In genomic region chr10:108346066-108346465, GRCh38 we compare ENCODE assay signal across 22 cellular contexts.
"Had no signal": no experiment of that assay in that cellular context is flagged by ENCODE, and none has a peak within 500 bp of the region (broad histone marks: within the 10 kb centered on the region; RNA-seq: fewer than 3 reads in every experiment).

No MANE protein-coding gene starts in this region.

- H3K27ac Mint-ChIP-seq: stimulated activated effector memory CD8-positive, alpha-beta T cell treated with anti-CD3 and anti-CD28 coated beads, Interleukin-12 subunit alpha, Interleukin-12 subunit beta, amount 100 ng/mL, for 72 hours; stimulated activated memory B cell treated with anti-CD40 and anti-IgM and Interleukin-4, amounts not matched to agents 10 μg/mL and 1 μg/mL and 100 μg/mL, for 72 hours; stimulated activated naive B cell treated with anti-CD40 and anti-IgM and Interleukin-4, amounts not matched to agents 10 μg/mL and 1 μg/mL and 100 μg/mL, for 72 hours; stimulated activated naive CD8-positive, alpha-beta T cell treated with anti-CD3 and anti-CD28 coated beads, Interleukin-15, amount 100 ng/mL, for 72 hours; stimulated activated naive CD8-positive, alpha-beta T cell treated with anti-CD3 and anti-CD28 coated beads, Interleukin-15, Interleukin-2, amounts not matched to agents 100 ng/mL and 50 ng/mL, for 24 hours; type B pancreatic cell had no signal

- H3K27me3 Mint-ChIP-seq: stimulated activated memory B cell treated with anti-CD40 and anti-IgM and Interleukin-4, amounts not matched to agents 10 μg/mL and 1 μg/mL and 100 μg/mL, for 72 hours; stimulated activated naive B cell treated with anti-CD40 and anti-IgM and Interleukin-4, amounts not matched to agents 10 μg/mL and 1 μg/mL and 100 μg/mL, for 72 hours; stimulated activated naive CD8-positive, alpha-beta T cell treated with anti-CD3 and anti-CD28 coated beads, Interleukin-15, amount 100 ng/mL, for 72 hours; stimulated activated naive CD8-positive, alpha-beta T cell treated with anti-CD3 and anti-CD28 coated beads, Interleukin-15, Interleukin-2, amounts not matched to agents 100 ng/mL and 50 ng/mL, for 24 hours; type B pancreatic cell had no signal

- H3K4me1 Mint-ChIP-seq: stimulated activated effector memory CD8-positive, alpha-beta T cell treated with anti-CD3 and anti-CD28 coated beads, Interleukin-12 subunit alpha, Interleukin-12 subunit beta, amount 100 ng/mL, for 72 hours; stimulated activated memory B cell treated with anti-CD40 and anti-IgM and Interleukin-4, amounts not matched to agents 10 μg/mL and 1 μg/mL and 100 μg/mL, for 72 hours; stimulated activated naive B cell treated with anti-CD40 and anti-IgM and Interleukin-4, amounts not matched to agents 10 μg/mL and 1 μg/mL and 100 μg/mL, for 72 hours; stimulated activated naive CD8-positive, alpha-beta T cell treated with anti-CD3 and anti-CD28 coated beads, Interleukin-15, amount 100 ng/mL, for 72 hours had no signal

- H3K4me3 Mint-ChIP-seq: stimulated activated effector memory CD8-positive, alpha-beta T cell treated with anti-CD3 and anti-CD28 coated beads, Interleukin-12 subunit alpha, Interleukin-12 subunit beta, amount 100 ng/mL, for 72 hours; stimulated activated memory B cell treated with anti-CD40 and anti-IgM and Interleukin-4, amounts not matched to agents 10 μg/mL and 1 μg/mL and 100 μg/mL, for 72 hours; stimulated activated naive B cell treated with anti-CD40 and anti-IgM and Interleukin-4, amounts not matched to agents 10 μg/mL and 1 μg/mL and 100 μg/mL, for 72 hours; stimulated activated naive CD8-positive, alpha-beta T cell treated with anti-CD3 and anti-CD28 coated beads, Interleukin-15, amount 100 ng/mL, for 72 hours; stimulated activated naive CD8-positive, alpha-beta T cell treated with anti-CD3 and anti-CD28 coated beads, Interleukin-15, Interleukin-2, amounts not matched to agents 100 ng/mL and 50 ng/mL, for 24 hours; type B pancreatic cell had no signal

- DNase-seq: stimulated activated CD4-positive, alpha-beta T cell treated with anti-CD3 and anti-CD28 coated beads, Interleukin-2, amount 100 ng/mL, for 48 hours; stimulated activated CD4-positive, alpha-beta T cell treated with anti-CD3 and anti-CD28 coated beads, Interleukin-4, amount 100 ng/mL, for 1 hour; stimulated activated CD4-positive, alpha-beta T cell treated with anti-CD3 and anti-CD28 coated beads, Interleukin-4, amount 100 ng/mL, for 24 hours; stimulated activated CD4-positive, alpha-beta T cell treated with anti-CD3 and anti-CD28 coated beads, Interleukin-4, amount 100 ng/mL, for 4 hours; stimulated activated CD8-positive, alpha-beta memory T cell treated with anti-CD3 and anti-CD28 coated beads, Interleukin-4, amount 100 ng/mL, for 48 hours; stimulated activated naive B cell treated with anti-CD40 and anti-IgM and Interleukin-4, amounts not matched to agents 10 μg/mL and 1 μg/mL and 100 μg/mL, for 72 hours; stimulated activated naive CD4-positive, alpha-beta T cell; stimulated activated naive CD4-positive, alpha-beta T cell treated with Interleukin-2 at 50 U/mL for 16 hours; stimulated activated naive CD8-positive, alpha-beta T cell treated with anti-CD3 and anti-CD28 coated beads, Interleukin-15, amount 100 ng/mL, for 72 hours; stimulated activated naive CD8-positive, alpha-beta T cell treated with anti-CD3 and anti-CD28 coated beads, Interleukin-15, Interleukin-2, amounts not matched to agents 100 U/mL and 50 U/mL, for 24 hours; stomach; testis; thyroid gland; tibial artery; transverse colon; trophoblast cell; upper lobe of right lung; uterus had no signal

- H3K36me3 Mint-ChIP-seq: stimulated activated effector memory CD8-positive, alpha-beta T cell treated with anti-CD3 and anti-CD28 coated beads, Interleukin-12 subunit alpha, Interleukin-12 subunit beta, amount 100 ng/mL, for 72 hours; stimulated activated memory B cell treated with anti-CD40 and anti-IgM and Interleukin-4, amounts not matched to agents 10 μg/mL and 1 μg/mL and 100 μg/mL, for 72 hours; stimulated activated naive B cell treated with anti-CD40 and anti-IgM and Interleukin-4, amounts not matched to agents 10 μg/mL and 1 μg/mL and 100 μg/mL, for 72 hours; type B pancreatic cell had no signal

- ATAC-seq: stimulated activated effector memory CD8-positive, alpha-beta T cell treated with anti-CD3 and anti-CD28 coated beads, Interleukin-12 subunit alpha, Interleukin-12 subunit beta, amount 100 ng/mL, for 72 hours; stimulated activated memory B cell treated with anti-CD40 and anti-IgM and Interleukin-4, amounts not matched to agents 10 μg/mL and 1 μg/mL and 100 μg/mL, for 72 hours; stimulated activated naive B cell treated with anti-CD40 and anti-IgM and Interleukin-4, amounts not matched to agents 10 μg/mL and 1 μg/mL and 100 μg/mL, for 72 hours; stimulated activated naive CD8-positive, alpha-beta T cell treated with anti-CD3 and anti-CD28 coated beads, Interleukin-15, amount 100 ng/mL, for 72 hours; stimulated activated naive CD8-positive, alpha-beta T cell treated with anti-CD3 and anti-CD28 coated beads, Interleukin-15, Interleukin-2, amounts not matched to agents 100 U/mL and 50 U/mL, for 24 hours; upper lobe of right lung had no signal
